13 cellular contexts compared by ENCODE assay signal in the genomic region with DNA sequence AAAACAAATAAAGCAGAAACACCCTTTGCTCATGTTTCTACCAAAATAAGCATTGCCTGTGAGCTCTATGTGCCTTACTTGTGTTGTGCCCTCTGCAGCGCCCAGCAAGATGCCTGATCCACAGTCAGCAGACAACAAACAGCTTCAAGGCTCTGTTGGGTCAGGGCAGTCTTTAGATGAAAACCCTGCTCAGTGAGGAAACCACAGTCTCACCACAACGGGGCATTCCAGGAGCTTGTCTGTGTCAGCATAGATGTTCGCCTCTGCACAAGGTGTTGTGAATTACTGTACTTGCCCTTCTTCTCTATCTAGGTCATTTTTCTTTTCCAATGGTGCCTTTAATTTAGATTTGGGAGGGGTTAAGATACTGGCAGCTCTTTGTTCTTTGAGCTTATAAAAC.
DNase-seq lines count a peak whose midpoint lies in the region; ATAC-seq and TF ChIP-seq lines count a peak whose summit lies in the region.
"Had no signal": no experiment of that assay in that cellular context is flagged by ENCODE, and none has a peak within 500 bp of the region (broad histone marks: within the 10 kb centered on the region; RNA-seq: fewer than 3 reads in every experiment).

No MANE protein-coding gene starts in this region.

- peaks cover 2% of the 10 kb centered on the region for H3K9me3 Mint-ChIP-seq in activated CD4-positive, alpha-beta memory T cell treated with anti-CD3 and anti-CD28 coated beads for 36 hours
- peaks cover 2% of the 10 kb centered on the region for H3K9me3 Mint-ChIP-seq in activated CD4-positive, alpha-beta memory T cell treated with anti-CD3 and anti-CD28 coated beads, Interleukin-2, amount 10 ng/mL, durations not matched to agents 7 days and 5 days
- H3K9me3 Mint-ChIP-seq in T-helper 2 cell treated with Interferon-gamma antibody and Interleukin-4, amounts not matched to agents 5 μg/mL and 100 μg/mL, for 36 hours: no peaks in the 10 kb centered on the region
- H3K9me3 Mint-ChIP-seq in CD8-positive, alpha-beta T cell: no peaks in the 10 kb centered on the region

- H3K36me3 ChIP-seq in smooth muscle cell (ENCODE audit: low read depth) (no peaks in the 10 kb centered on the region), left ventricle myocardium inferior (no peaks in the 10 kb centered on the region)
- H3K36me3 ChIP-seq in CD8-positive, alpha-beta T cell (ENCODE audit: insufficient read depth, low read length): no peaks in the 10 kb centered on the region

- H4K20me1 ChIP-seq in smooth muscle cell (ENCODE audit: low read depth): no peaks in the 10 kb centered on the region

- H3K27ac ChIP-seq in smooth muscle cell (ENCODE audit: low read depth) (no peak overlapping the region), left ventricle myocardium inferior (replicated peaks) (no peak overlapping the region)
- H3K27ac ChIP-seq in CD8-positive, alpha-beta T cell (ENCODE audit: low read depth, low read length): no peak overlapping the region

- CTCF ChIA-PET in activated CD4-positive, alpha-beta memory T cell treated with anti-CD3 and anti-CD28 coated beads for 36 hours (lab: Charles Lee): interaction anchor here (0.5 kb wide), 1 partner anchor 31 kb away, joined by 3 read pairs; no protein-coding TSS in a partner anchor
- CTCF ChIA-PET in activated CD4-positive, alpha-beta memory T cell treated with anti-CD3 and anti-CD28 coated beads, Interleukin-2, amount 10 ng/mL, durations not matched to agents 7 days and 5 days (lab: Charles Lee): no interaction called here
- CTCF ChIA-PET in CD8-positive, alpha-beta T cell (lab: Charles Lee): no interaction called here

- H3K4me1 Mint-ChIP-seq in activated CD4-positive, alpha-beta memory T cell treated with anti-CD3 and anti-CD28 coated beads for 36 hours (ENCODE audit: low read depth): no peaks in the 10 kb centered on the region
- H3K4me1 Mint-ChIP-seq in activated CD4-positive, alpha-beta memory T cell treated with anti-CD3 and anti-CD28 coated beads, Interleukin-2, amount 10 ng/mL, durations not matched to agents 7 days and 5 days: peaks cover 5% of the 10 kb centered on the region
- peaks cover 3% of the 10 kb centered on the region for H3K4me1 Mint-ChIP-seq in T-helper 2 cell treated with Interferon-gamma antibody and Interleukin-4, amounts not matched to agents 5 μg/mL and 100 μg/mL, for 36 hours (ENCODE audit: low read depth)
- no peaks in the 10 kb centered on the region for H3K4me1 Mint-ChIP-seq in CD8-positive, alpha-beta T cell (ENCODE audit: low read depth)

- no peak overlapping the region for H2AFZ ChIP-seq in smooth muscle cell (ENCODE audit: low read depth)

- WGBS in smooth muscle cell (ENCODE audit: low lambda C conversion rate): 63% methylated on average over 3 of the region's 3 CpGs

- no peak overlapping the region for H3K9ac ChIP-seq in smooth muscle cell (ENCODE audit: low read depth)

- peak; percentile 83 for ATAC-seq in HG02870 (IDR thresholded peaks at IDR 0.05; ENCODE audit: unreplicated experiment)
- ATAC-seq in CD8-positive, alpha-beta T cell: no peak
- ATAC-seq: T-cell had no signal

- H3F3A ChIP-seq in smooth muscle cell (ENCODE audit: low read depth): no peaks in the 10 kb centered on the region

- H3K79me2 ChIP-seq in smooth muscle cell (ENCODE audit: low read depth): no peaks in the 10 kb centered on the region

- H3K4me3 Mint-ChIP-seq in activated CD4-positive, alpha-beta memory T cell treated with anti-CD3 and anti-CD28 coated beads for 36 hours: no peak overlapping the region
- no peak overlapping the region for H3K4me3 Mint-ChIP-seq in activated CD4-positive, alpha-beta memory T cell treated with anti-CD3 and anti-CD28 coated beads, Interleukin-2, amount 10 ng/mL, durations not matched to agents 7 days and 5 days
- no peak overlapping the region for H3K4me3 Mint-ChIP-seq in T-helper 2 cell treated with Interferon-gamma antibody and Interleukin-4, amounts not matched to agents 5 μg/mL and 100 μg/mL, for 36 hours
- no peak overlapping the region for H3K4me3 Mint-ChIP-seq in CD8-positive, alpha-beta T cell
- H3K4me3 Mint-ChIP-seq: T-cell had no signal

- no peaks in the 10 kb centered on the region for H3K36me3 Mint-ChIP-seq in activated CD4-positive, alpha-beta memory T cell treated with anti-CD3 and anti-CD28 coated beads for 36 hours
- no peaks in the 10 kb centered on the region for H3K36me3 Mint-ChIP-seq in activated CD4-positive, alpha-beta memory T cell treated with anti-CD3 and anti-CD28 coated beads, Interleukin-2, amount 10 ng/mL, durations not matched to agents 7 days and 5 days (ENCODE audit: low read depth)
- no peaks in the 10 kb centered on the region for H3K36me3 Mint-ChIP-seq in T-helper 2 cell treated with Interferon-gamma antibody and Interleukin-4, amounts not matched to agents 5 μg/mL and 100 μg/mL, for 36 hours (ENCODE audit: low read depth)
- no peaks in the 10 kb centered on the region for H3K36me3 Mint-ChIP-seq in CD8-positive, alpha-beta T cell
- H3K36me3 Mint-ChIP-seq: T-cell had no signal

- intact Hi-C loops in activated CD4-positive, alpha-beta memory T cell treated with anti-CD3 and anti-CD28 coated beads for 36 hours (cut with micrococcal nuclease): no loop called here
- intact Hi-C loops in CD8-positive, alpha-beta T cell (cut with DNase I, micrococcal nuclease): no loop called here
- intact Hi-C loops in left ventricle myocardium inferior (cut with micrococcal nuclease): no loop called here

- peak; percentile 24 for DNase-seq in activated CD4-positive, alpha-beta memory T cell treated with anti-CD3 and anti-CD28 coated beads for 36 hours
- no peak for DNase-seq in activated CD4-positive, alpha-beta memory T cell treated with anti-CD3 and anti-CD28 coated beads, Interleukin-2, amount 10 ng/mL, durations not matched to agents 7 days and 5 days
- DNase-seq in T-helper 2 cell treated with Interferon-gamma antibody and Interleukin-4, amounts not matched to agents 5 μg/mL and 100 μg/mL, for 36 hours (ENCODE audit: low spot score): peak; percentile 6
- DNase-seq in smooth muscle cell (lab: John Stamatoyannopoulos, UW; ENCODE audit: unreplicated experiment) (no peak), NCI-H82 treated with DMSO at 0.1 percent for 48 hours (lab: John Stamatoyannopoulos, UW; ENCODE audit: unreplicated experiment) (no peak), left ventricle myocardium inferior (no peak)
- no peak for DNase-seq in CD8-positive, alpha-beta T cell
- DNase-seq: DMS153, mesendoderm, NCI-H1417, substantia nigra, T-cell had no signal

- H3K27me3 ChIP-seq in smooth muscle cell (ENCODE audit: low read depth) (no peaks in the 10 kb centered on the region), left ventricle myocardium inferior (ENCODE audit: low read depth) (no peaks in the 10 kb centered on the region)
- H3K27me3 ChIP-seq in CD8-positive, alpha-beta T cell (ENCODE audit: insufficient read depth, low read length): no peaks in the 10 kb centered on the region

- POLR2A ChIA-PET in activated CD4-positive, alpha-beta memory T cell treated with anti-CD3 and anti-CD28 coated beads for 36 hours (lab: Charles Lee): no interaction called here
- POLR2A ChIA-PET in activated CD4-positive, alpha-beta memory T cell treated with anti-CD3 and anti-CD28 coated beads, Interleukin-2, amount 10 ng/mL, durations not matched to agents 7 days and 5 days (lab: Charles Lee): no interaction called here
- POLR2A ChIA-PET in CD8-positive, alpha-beta T cell (lab: Charles Lee): no interaction called here

- H3K4me2 ChIP-seq in smooth muscle cell: peak overlapping the region; percentile 43

- H3K27ac Mint-ChIP-seq in activated CD4-positive, alpha-beta memory T cell treated with anti-CD3 and anti-CD28 coated beads for 36 hours: no peak overlapping the region
- no peak overlapping the region for H3K27ac Mint-ChIP-seq in activated CD4-positive, alpha-beta memory T cell treated with anti-CD3 and anti-CD28 coated beads, Interleukin-2, amount 10 ng/mL, durations not matched to agents 7 days and 5 days
- H3K27ac Mint-ChIP-seq in T-helper 2 cell treated with Interferon-gamma antibody and Interleukin-4, amounts not matched to agents 5 μg/mL and 100 μg/mL, for 36 hours: no peak overlapping the region
- H3K27ac Mint-ChIP-seq in CD8-positive, alpha-beta T cell: no peak overlapping the region
- H3K27ac Mint-ChIP-seq: T-cell had no signal

- no peak overlapping the region for H3K4me3 ChIP-seq in smooth muscle cell
- H3K4me3 ChIP-seq in CD8-positive, alpha-beta T cell (ENCODE audit: low read depth, low read length): no peak overlapping the region
- no peak overlapping the region for H3K4me3 ChIP-seq in left ventricle myocardium inferior

- peaks cover 3% of the 10 kb centered on the region for H3K27me3 Mint-ChIP-seq in activated CD4-positive, alpha-beta memory T cell treated with anti-CD3 and anti-CD28 coated beads for 36 hours
- H3K27me3 Mint-ChIP-seq in activated CD4-positive, alpha-beta memory T cell treated with anti-CD3 and anti-CD28 coated beads, Interleukin-2, amount 10 ng/mL, durations not matched to agents 7 days and 5 days: no peaks in the 10 kb centered on the region
- no peaks in the 10 kb centered on the region for H3K27me3 Mint-ChIP-seq in T-helper 2 cell treated with Interferon-gamma antibody and Interleukin-4, amounts not matched to agents 5 μg/mL and 100 μg/mL, for 36 hours (ENCODE audit: low read depth)
- peaks cover 3% of the 10 kb centered on the region for H3K27me3 Mint-ChIP-seq in CD8-positive, alpha-beta T cell (ENCODE audit: low read depth)

- TF ChIP-seq CTCF in smooth muscle cell (IDR thresholded peaks at IDR 0.05; ENCODE audit: borderline replicate concordance, insufficient read depth, poor library complexity, severe bottlenecking) (no peak), left ventricle myocardium inferior (IDR thresholded peaks at IDR 0.05; ENCODE audit: borderline replicate concordance) (no peak)
- no peak for TF ChIP-seq CTCF in CD8-positive, alpha-beta T cell (IDR thresholded peaks at IDR 0.05)

- H3K9me3 ChIP-seq in smooth muscle cell (replicated peaks; ENCODE audit: low read depth) (no peaks in the 10 kb centered on the region), left ventricle myocardium inferior (replicated peaks) (no peaks in the 10 kb centered on the region)
- H3K9me3 ChIP-seq in CD8-positive, alpha-beta T cell (ENCODE audit: low read length): no peaks in the 10 kb centered on the region

- H3K4me1 ChIP-seq in smooth muscle cell (ENCODE audit: low read depth) (no peaks in the 10 kb centered on the region), left ventricle myocardium inferior (no peaks in the 10 kb centered on the region)
- H3K4me1 ChIP-seq in CD8-positive, alpha-beta T cell (ENCODE audit: insufficient read depth, low read length): no peaks in the 10 kb centered on the region

Comparison
In these comparisons a context has a peak if more than half of its experiments do, and no peak if none do; other contexts are left out.
1. DNase-seq: peak in activated CD4-positive, alpha-beta memory T cell treated with anti-CD3 and anti-CD28 coated beads for 36 hours (single experiment) and T-helper 2 cell treated with Interferon-gamma antibody and Interleukin-4, amounts not matched to agents 5 μg/mL and 100 μg/mL, for 36 hours (single experiment); none in activated CD4-positive, alpha-beta memory T cell treated with anti-CD3 and anti-CD28 coated beads, Interleukin-2, amount 10 ng/mL, durations not matched to agents 7 days and 5 days (single experiment), smooth muscle cell (single experiment), NCI-H82 treated with DMSO at 0.1 percent for 48 hours (single experiment), CD8-positive, alpha-beta T cell (0 of 7) and left ventricle myocardium inferior (single experiment).